In the genomic region with DNA sequence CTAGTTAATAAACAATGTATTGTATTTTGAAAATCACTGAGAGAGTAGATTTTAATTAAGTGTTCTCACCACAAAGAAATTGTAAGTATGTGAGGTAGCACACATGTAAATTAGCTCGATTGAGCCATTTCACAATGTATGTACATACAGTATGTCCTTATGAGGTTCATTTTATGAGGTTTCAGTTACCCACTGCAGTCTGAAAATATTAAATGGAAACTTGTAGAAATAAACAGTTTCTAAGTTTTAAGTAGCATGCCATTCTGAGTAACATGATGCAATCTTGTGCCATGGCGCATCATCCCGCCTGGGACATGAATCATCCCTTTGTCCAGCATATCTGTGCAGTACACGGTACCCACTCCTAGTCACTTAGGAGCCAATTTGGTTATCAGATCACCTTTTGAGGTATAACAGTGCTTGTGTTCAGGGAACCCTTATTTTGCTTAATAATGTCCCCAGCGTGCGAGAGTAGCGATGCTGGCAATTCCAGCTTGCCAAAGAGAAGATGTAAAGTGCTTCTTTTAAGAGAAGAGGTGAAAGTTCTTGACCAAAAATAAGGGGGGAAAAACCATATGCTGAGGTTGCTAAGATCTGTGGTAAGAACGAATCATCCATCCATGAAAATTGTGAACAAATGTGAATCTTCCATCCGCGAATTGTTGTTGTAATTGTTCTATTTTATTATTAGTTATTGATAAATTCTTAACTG, we compare ENCODE assay signal across 1 cellular context.
TF ChIP-seq lines count a peak whose summit lies in the region.

No MANE protein-coding gene starts in this region.

TF ChIP-seq in K562, 482 proteins besides CTCF, POLR2A, EP300 and RAD21 (continued from another document and continues in another):
- TF ChIP-seq, protein P1, sequence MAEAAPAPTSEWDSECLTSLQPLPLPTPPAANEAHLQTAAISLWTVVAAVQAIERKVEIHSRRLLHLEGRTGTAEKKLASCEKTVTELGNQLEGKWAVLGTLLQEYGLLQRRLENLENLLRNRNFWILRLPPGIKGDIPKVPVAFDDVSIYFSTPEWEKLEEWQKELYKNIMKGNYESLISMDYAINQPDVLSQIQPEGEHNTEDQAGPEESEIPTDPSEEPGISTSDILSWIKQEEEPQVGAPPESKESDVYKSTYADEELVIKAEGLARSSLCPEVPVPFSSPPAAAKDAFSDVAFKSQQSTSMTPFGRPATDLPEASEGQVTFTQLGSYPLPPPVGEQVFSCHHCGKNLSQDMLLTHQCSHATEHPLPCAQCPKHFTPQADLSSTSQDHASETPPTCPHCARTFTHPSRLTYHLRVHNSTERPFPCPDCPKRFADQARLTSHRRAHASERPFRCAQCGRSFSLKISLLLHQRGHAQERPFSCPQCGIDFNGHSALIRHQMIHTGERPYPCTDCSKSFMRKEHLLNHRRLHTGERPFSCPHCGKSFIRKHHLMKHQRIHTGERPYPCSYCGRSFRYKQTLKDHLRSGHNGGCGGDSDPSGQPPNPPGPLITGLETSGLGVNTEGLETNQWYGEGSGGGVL (CRISPR knock-in tag; IDR thresholded peaks at IDR 0.05) = no peak
- TF ChIP-seq, protein P2, sequence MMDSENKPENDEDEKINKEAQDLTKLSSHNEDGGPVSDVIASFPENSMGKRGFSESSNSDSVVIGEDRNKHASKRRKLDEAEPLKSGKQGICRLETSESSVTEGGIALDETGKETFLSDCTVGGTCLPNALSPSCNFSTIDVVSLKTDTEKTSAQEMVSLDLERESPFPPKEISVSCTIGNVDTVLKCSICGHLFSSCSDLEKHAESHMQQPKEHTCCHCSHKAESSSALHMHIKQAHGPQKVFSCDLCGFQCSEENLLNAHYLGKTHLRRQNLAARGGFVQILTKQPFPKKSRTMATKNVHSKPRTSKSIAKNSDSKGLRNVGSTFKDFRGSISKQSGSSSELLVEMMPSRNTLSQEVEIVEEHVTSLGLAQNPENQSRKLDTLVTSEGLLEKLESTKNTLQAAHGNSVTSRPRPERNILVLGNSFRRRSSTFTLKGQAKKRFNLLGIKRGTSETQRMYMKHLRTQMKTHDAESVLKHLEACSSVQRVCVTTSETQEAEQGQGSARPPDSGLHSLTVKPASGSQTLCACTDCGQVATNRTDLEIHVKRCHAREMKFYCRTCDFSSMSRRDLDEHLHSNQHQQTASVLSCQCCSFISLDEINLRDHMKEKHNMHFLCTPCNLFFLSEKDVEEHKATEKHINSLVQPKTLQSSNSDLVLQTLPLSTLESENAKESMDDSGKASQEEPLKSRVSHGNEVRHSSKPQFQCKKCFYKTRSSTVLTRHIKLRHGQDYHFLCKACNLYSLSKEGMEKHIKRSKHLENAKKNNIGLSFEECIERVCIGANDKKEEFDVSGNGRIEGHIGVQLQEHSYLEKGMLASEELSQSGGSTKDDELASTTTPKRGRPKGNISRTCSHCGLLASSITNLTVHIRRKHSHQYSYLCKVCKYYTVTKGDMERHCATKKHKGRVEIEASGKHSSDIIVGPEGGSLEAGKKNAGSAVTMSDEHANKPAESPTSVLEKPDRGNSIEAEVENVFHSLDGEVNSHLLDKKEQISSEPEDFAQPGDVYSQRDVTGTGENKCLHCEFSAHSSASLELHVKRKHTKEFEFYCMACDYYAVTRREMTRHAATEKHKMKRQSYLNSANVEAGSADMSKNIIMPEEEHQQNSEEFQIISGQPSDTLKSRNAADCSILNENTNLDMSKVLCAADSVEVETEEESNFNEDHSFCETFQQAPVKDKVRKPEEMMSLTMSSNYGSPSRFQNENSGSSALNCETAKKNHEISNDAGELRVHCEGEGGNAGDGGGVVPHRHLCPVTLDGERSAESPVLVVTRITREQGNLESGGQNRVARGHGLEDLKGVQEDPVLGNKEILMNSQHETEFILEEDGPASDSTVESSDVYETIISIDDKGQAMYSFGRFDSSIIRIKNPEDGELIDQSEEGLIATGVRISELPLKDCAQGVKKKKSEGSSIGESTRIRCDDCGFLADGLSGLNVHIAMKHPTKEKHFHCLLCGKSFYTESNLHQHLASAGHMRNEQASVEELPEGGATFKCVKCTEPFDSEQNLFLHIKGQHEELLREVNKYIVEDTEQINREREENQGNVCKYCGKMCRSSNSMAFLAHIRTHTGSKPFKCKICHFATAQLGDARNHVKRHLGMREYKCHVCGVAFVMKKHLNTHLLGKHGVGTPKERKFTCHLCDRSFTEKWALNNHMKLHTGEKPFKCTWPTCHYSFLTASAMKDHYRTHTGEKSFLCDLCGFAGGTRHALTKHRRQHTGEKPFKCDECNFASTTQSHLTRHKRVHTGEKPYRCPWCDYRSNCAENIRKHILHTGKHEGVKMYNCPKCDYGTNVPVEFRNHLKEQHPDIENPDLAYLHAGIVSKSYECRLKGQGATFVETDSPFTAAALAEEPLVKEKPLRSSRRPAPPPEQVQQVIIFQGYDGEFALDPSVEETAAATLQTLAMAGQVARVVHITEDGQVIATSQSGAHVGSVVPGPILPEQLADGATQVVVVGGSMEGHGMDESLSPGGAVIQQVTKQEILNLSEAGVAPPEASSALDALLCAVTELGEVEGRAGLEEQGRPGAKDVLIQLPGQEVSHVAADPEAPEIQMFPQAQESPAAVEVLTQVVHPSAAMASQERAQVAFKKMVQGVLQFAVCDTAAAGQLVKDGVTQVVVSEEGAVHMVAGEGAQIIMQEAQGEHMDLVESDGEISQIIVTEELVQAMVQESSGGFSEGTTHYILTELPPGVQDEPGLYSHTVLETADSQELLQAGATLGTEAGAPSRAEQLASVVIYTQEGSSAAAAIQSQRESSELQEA (IDR thresholded peaks at IDR 0.05; ENCODE audit: low read depth) = no peak
- TF ChIP-seq ZNF140 (CRISPR knock-in tag; IDR thresholded peaks at IDR 0.05) = no peak
- no peak for TF ChIP-seq OTX1 (CRISPR knock-in tag; IDR thresholded peaks at IDR 0.05)
- peak; percentile 75 for TF ChIP-seq SMARCC2 (IDR thresholded peaks at IDR 0.05; ENCODE audit: low read depth)
- no peak for TF ChIP-seq ETS1 (conservative IDR thresholded peaks at IDR 0.05; ENCODE audit: control insufficient read depth, low read depth, low read length)
- TF ChIP-seq U2AF2 (optimal IDR thresholded peaks at IDR 0.05; ENCODE audit: low read depth, low read length) = no peak
- TF ChIP-seq HMGN3 (IDR thresholded peaks at IDR 0.05; ENCODE audit: borderline replicate concordance, extremely low read depth, insufficient read length, low read depth, low read length) = no peak
- TF ChIP-seq, protein P3, sequence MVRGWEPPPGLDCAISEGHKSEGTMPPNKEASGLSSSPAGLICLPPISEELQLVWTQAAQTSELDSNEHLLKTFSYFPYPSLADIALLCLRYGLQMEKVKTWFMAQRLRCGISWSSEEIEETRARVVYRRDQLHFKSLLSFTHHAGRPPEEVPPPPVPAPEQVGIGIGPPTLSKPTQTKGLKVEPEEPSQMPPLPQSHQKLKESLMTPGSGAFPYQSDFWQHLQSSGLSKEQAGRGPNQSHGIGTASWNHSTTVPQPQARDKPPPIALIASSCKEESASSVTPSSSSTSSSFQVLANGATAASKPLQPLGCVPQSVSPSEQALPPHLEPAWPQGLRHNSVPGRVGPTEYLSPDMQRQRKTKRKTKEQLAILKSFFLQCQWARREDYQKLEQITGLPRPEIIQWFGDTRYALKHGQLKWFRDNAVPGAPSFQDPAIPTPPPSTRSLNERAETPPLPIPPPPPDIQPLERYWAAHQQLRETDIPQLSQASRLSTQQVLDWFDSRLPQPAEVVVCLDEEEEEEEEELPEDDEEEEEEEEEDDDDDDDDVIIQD (CRISPR knock-in tag; IDR thresholded peaks at IDR 0.05) = no peak
- TF ChIP-seq, protein P4, sequence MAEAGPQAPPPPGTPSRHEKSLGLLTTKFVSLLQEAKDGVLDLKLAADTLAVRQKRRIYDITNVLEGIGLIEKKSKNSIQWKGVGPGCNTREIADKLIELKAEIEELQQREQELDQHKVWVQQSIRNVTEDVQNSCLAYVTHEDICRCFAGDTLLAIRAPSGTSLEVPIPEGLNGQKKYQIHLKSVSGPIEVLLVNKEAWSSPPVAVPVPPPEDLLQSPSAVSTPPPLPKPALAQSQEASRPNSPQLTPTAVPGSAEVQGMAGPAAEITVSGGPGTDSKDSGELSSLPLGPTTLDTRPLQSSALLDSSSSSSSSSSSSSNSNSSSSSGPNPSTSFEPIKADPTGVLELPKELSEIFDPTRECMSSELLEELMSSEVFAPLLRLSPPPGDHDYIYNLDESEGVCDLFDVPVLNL (CRISPR knock-in tag; IDR thresholded peaks at IDR 0.05; ENCODE audit: low read depth) = no peak
- no peak for TF ChIP-seq TCF7 (IDR thresholded peaks at IDR 0.05; ENCODE audit: borderline replicate concordance)
- TF ChIP-seq RBM14 (IDR thresholded peaks at IDR 0.05; ENCODE audit: borderline replicate concordance, insufficient read depth, low read depth, low read length) = no peak
- 0 out of 2 replicates have a peak, but pooled peaks have one; percentile 11 for TF ChIP-seq HCFC1 (IDR thresholded peaks at IDR 0.05; ENCODE audit: low read depth, low read length)
- no peak for TF ChIP-seq SAFB2 (IDR thresholded peaks at IDR 0.05; ENCODE audit: borderline replicate concordance, low read depth, low read length, severe bottlenecking)
- no peak for TF ChIP-seq RBM17 (IDR thresholded peaks at IDR 0.05; ENCODE audit: borderline replicate concordance, low read depth, low read length)
- TF ChIP-seq, protein P5, sequence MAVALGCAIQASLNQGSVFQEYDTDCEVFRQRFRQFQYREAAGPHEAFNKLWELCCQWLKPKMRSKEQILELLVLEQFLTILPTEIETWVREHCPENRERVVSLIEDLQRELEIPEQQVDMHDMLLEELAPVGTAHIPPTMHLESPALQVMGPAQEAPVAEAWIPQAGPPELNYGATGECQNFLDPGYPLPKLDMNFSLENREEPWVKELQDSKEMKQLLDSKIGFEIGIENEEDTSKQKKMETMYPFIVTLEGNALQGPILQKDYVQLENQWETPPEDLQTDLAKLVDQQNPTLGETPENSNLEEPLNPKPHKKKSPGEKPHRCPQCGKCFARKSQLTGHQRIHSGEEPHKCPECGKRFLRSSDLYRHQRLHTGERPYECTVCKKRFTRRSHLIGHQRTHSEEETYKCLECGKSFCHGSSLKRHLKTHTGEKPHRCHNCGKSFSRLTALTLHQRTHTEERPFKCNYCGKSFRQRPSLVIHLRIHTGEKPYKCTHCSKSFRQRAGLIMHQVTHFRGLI (CRISPR knock-in tag; IDR thresholded peaks at IDR 0.05) = no peak
- no peak for TF ChIP-seq ZNF277 (CRISPR knock-in tag; IDR thresholded peaks at IDR 0.05; ENCODE audit: borderline replicate concordance)
- TF ChIP-seq, protein P6, sequence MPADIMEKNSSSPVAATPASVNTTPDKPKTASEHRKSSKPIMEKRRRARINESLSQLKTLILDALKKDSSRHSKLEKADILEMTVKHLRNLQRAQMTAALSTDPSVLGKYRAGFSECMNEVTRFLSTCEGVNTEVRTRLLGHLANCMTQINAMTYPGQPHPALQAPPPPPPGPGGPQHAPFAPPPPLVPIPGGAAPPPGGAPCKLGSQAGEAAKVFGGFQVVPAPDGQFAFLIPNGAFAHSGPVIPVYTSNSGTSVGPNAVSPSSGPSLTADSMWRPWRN (IDR thresholded peaks at IDR 0.05; ENCODE audit: low read depth) = no peak
- TF ChIP-seq ZNF282 (CRISPR knock-in tag; IDR thresholded peaks at IDR 0.05) = no peak
- peak; percentile 95 for TF ChIP-seq FOSL1 (tag; conservative IDR thresholded peaks at IDR 0.05)
- TF ChIP-seq NFIX (CRISPR knock-in tag; IDR thresholded peaks at IDR 0.05; ENCODE audit: low read depth) = no peak
- TF ChIP-seq ZNF655 (CRISPR knock-in tag; IDR thresholded peaks at IDR 0.05) = no peak
- TF ChIP-seq, protein P7, sequence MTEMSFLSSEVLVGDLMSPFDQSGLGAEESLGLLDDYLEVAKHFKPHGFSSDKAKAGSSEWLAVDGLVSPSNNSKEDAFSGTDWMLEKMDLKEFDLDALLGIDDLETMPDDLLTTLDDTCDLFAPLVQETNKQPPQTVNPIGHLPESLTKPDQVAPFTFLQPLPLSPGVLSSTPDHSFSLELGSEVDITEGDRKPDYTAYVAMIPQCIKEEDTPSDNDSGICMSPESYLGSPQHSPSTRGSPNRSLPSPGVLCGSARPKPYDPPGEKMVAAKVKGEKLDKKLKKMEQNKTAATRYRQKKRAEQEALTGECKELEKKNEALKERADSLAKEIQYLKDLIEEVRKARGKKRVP (CRISPR knock-in tag; IDR thresholded peaks at IDR 0.05) = peak; percentile 95
- no peak for TF ChIP-seq E2F8 (IDR thresholded peaks at IDR 0.05; ENCODE audit: low read depth, partially characterized antibody)
- peak; percentile 91; the same call in 1 of the 2 replicates for TF ChIP-seq ZNF175 (CRISPR knock-in tag; IDR thresholded peaks at IDR 0.05; ENCODE audit: low read depth)
